ENCODE assay signal across 11 cellular contexts in the genomic region with DNA sequence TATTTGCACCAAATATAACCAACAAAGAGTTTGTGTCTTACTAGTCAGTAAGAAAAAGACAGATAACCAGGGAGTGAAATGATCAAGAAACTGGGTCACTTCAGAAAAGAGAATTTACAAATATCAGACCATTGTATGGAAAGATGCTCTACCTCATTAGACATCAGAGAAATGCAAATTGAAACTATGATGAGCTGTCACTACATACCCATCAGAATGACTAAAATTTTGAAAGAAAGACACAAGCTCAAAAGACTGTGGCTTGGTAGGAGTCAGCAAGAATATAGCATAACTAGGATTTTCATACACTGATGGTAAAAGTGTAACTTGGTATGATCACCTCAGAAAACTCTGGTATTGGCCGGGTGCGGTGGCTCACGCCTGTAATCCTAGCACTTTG.
"Had no signal": no experiment of that assay in that cellular context is flagged by ENCODE, and none has a peak within 500 bp of the region (broad histone marks: within the 10 kb centered on the region; RNA-seq: fewer than 3 reads in every experiment).

No MANE protein-coding gene starts in this region.

- H3K27ac ChIP-seq: GM23248 had no signal

- H3K4me3 ChIP-seq: GM23248, GM23338, HAP-1 had no signal

- H3K36me3 ChIP-seq: HAP-1 had no signal

- H2AFZ ChIP-seq: GM23248, GM23338 had no signal

- H3K9ac ChIP-seq: GM23248 had no signal

- ATAC-seq: GM23338, HCT116 had no signal

- FAIRE-seq: H1, H54 had no signal

- DNase-seq: GM23248, GOT3, H7, H9, HCEC 1CT, HFFc6 had no signal

- H3K4me2 ChIP-seq: GM23338 had no signal

- H3K4me1 ChIP-seq: HAP-1 had no signal

- H3K9me3 ChIP-seq: HAP-1 had no signal
